ENCODE assay signal across 8 cellular contexts in the genomic region with DNA sequence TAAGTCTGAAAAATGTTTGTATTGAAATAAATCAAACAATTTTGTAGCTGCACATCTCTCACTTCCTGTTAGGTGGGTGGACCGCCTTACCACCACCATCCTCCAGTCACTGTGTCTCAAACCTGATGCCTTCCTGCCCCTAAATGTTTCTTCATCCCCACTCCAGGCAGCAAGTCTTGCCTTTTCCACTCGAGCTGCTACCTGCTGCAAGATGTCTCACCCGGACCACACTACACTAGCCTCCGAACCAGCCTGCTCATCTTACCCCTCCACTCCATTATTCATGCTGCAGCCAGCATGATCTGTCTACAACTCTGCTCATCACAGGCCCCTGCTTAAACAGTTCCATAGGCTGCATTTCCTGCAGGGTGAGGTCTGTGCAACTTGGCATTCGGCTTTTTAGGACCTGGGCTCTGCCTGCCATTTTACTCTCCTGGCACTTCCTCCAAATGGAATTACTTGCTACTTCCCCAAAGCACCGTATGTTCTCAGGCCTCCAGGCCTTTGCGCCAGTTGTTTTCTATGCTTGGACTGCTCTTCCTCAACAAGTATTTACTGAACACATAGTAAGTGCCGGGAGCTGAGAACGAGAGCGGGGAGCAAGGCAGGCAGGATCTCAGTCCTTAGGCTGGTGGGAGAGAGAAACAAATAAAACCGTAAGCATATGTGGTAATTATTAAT. TPM values are rescaled to one million over a fixed set of nuclear protein-coding genes. Genes with fewer than 3 reads are reported as not detected.
A peak's percentile ranks its signal among the peaks of the same experiment; 100 is the strongest.
DNase-seq lines count a peak whose midpoint lies in the region; ATAC-seq and TF ChIP-seq lines count a peak whose summit lies in the region.
"Had no signal": no experiment of that assay in that cellular context is flagged by ENCODE, and none has a peak within 500 bp of the region (broad histone marks: within the 10 kb centered on the region; RNA-seq: fewer than 3 reads in every experiment).

No MANE protein-coding gene starts in this region.

- H3K27ac Mint-ChIP-seq in activated CD4-positive, alpha-beta memory T cell treated with anti-CD3 and anti-CD28 coated beads for 36 hours = peak overlapping the region; percentile 66
- peak overlapping the region; percentile 54 for H3K27ac Mint-ChIP-seq in stimulated activated effector memory CD8-positive, alpha-beta T cell treated with anti-CD3 and anti-CD28 coated beads, Interleukin-12 subunit alpha, Interleukin-12 subunit beta, amount 100 ng/mL, for 72 hours

- CTCF ChIA-PET in activated CD4-positive, alpha-beta memory T cell treated with anti-CD3 and anti-CD28 coated beads for 36 hours (lab: Charles Lee) = no interaction called here

- no peak for TF ChIP-seq CTCF in hepatocyte (IDR thresholded peaks at IDR 0.05; ENCODE audit: poor library complexity)

- H3K4me3 Mint-ChIP-seq in activated CD4-positive, alpha-beta memory T cell treated with anti-CD3 and anti-CD28 coated beads for 36 hours = peak overlapping the region; percentile 55
- H3K4me3 Mint-ChIP-seq in stimulated activated effector memory CD8-positive, alpha-beta T cell treated with anti-CD3 and anti-CD28 coated beads, Interleukin-12 subunit alpha, Interleukin-12 subunit beta, amount 100 ng/mL, for 72 hours = peak overlapping the region; percentile 61

- H3K27me3 ChIP-seq in HUES6 (ENCODE audit: control insufficient read depth, insufficient read depth, low read length) (no peaks in the 10 kb centered on the region), hepatocyte (no peaks in the 10 kb centered on the region)

- no peaks in the 10 kb centered on the region for H4K20me1 ChIP-seq in hepatocyte (ENCODE audit: insufficient read depth, poor library complexity, severe bottlenecking)

- H3K4me1 ChIP-seq in HUES6 (ENCODE audit: control insufficient read depth, insufficient read depth, low read length) (peaks cover 20% of the 10 kb centered on the region), hepatocyte (ENCODE audit: insufficient read depth) (peaks cover 24% of the 10 kb centered on the region)

- WGBS in hepatocyte (ENCODE audit: low lambda C conversion rate, missing lambda C conversion rate) = 74% methylated on average over 11 of the region's 11 CpGs

- peaks cover 7% of the 10 kb centered on the region for H3K36me3 Mint-ChIP-seq in activated CD4-positive, alpha-beta memory T cell treated with anti-CD3 and anti-CD28 coated beads for 36 hours
- H3K36me3 Mint-ChIP-seq in stimulated activated effector memory CD8-positive, alpha-beta T cell treated with anti-CD3 and anti-CD28 coated beads, Interleukin-12 subunit alpha, Interleukin-12 subunit beta, amount 100 ng/mL, for 72 hours = peaks cover 44% of the 10 kb centered on the region

- H2AFZ ChIP-seq in hepatocyte = no peak overlapping the region

- H3K9me3 Mint-ChIP-seq in activated CD4-positive, alpha-beta memory T cell treated with anti-CD3 and anti-CD28 coated beads for 36 hours = no peaks in the 10 kb centered on the region
- H3K9me3 Mint-ChIP-seq in stimulated activated effector memory CD8-positive, alpha-beta T cell treated with anti-CD3 and anti-CD28 coated beads, Interleukin-12 subunit alpha, Interleukin-12 subunit beta, amount 100 ng/mL, for 72 hours = no peaks in the 10 kb centered on the region

- DNase-seq in activated CD4-positive, alpha-beta memory T cell treated with anti-CD3 and anti-CD28 coated beads for 36 hours = no peak
- DNase-seq in hepatocyte (ENCODE audit: low spot score) (no peak), SIG-M5 treated with dmso at 0.1 percent for 504 hours (lab: John Stamatoyannopoulos, UW; ENCODE audit: unreplicated experiment) (no peak)
- no peak for DNase-seq in stimulated activated effector memory CD8-positive, alpha-beta T cell treated with anti-CD3 and anti-CD28 coated beads, Interleukin-12 subunit alpha, Interleukin-12 subunit beta, amount 100 ng/mL, for 72 hours (ENCODE audit: low spot score in 2 of 2)
- DNase-seq in NK-92 treated with Interleukin-12 subunit alpha and Interleukin-12 subunit beta, amount 100 ng/mL, for 24 hours (lab: John Stamatoyannopoulos, UW) = no peak
- DNase-seq: NCI-H82 had no signal

- H3K9me3 ChIP-seq in HUES6 (ENCODE audit: control insufficient read depth, insufficient read depth, low read depth, low read length) (no peaks in the 10 kb centered on the region), hepatocyte (ENCODE audit: low read depth) (no peaks in the 10 kb centered on the region)

- intact Hi-C loops in activated CD4-positive, alpha-beta memory T cell treated with anti-CD3 and anti-CD28 coated beads for 36 hours (cut with micrococcal nuclease) = loop anchor here (1.0 to 5.0 kb wide), 3 partner anchors 14 to 303 kb away; a partner anchor contains a TSS

- no peak for ATAC-seq in stimulated activated effector memory CD8-positive, alpha-beta T cell treated with anti-CD3 and anti-CD28 coated beads, Interleukin-12 subunit alpha, Interleukin-12 subunit beta, amount 100 ng/mL, for 72 hours
- no peak for ATAC-seq in HG03097 (IDR thresholded peaks at IDR 0.05; ENCODE audit: low FRiP score, unreplicated experiment)

- no peaks in the 10 kb centered on the region for H3K9me2 ChIP-seq in hepatocyte (replicated peaks; ENCODE audit: insufficient read depth)

- H3K9ac ChIP-seq in HUES6 (ENCODE audit: low read length) = peak overlapping the region; percentile 34

- POLR2A ChIA-PET in activated CD4-positive, alpha-beta memory T cell treated with anti-CD3 and anti-CD28 coated beads for 36 hours (lab: Charles Lee) = interaction anchor here (1.9 kb wide), 1 partner anchor 18 kb away, joined by 4 read pairs; a partner anchor contains a TSS

- H3K36me3 ChIP-seq in HUES6 (ENCODE audit: control insufficient read depth, insufficient read depth, low read length) = peaks cover 34% of the 10 kb centered on the region
- no peaks in the 10 kb centered on the region for H3K36me3 ChIP-seq in hepatocyte (replicated peaks; ENCODE audit: insufficient read depth, low read depth)

- H3K79me2 ChIP-seq in hepatocyte = peaks cover 7% of the 10 kb centered on the region

- H3K27me3 Mint-ChIP-seq in activated CD4-positive, alpha-beta memory T cell treated with anti-CD3 and anti-CD28 coated beads for 36 hours = no peaks in the 10 kb centered on the region

- H3K4me1 Mint-ChIP-seq in activated CD4-positive, alpha-beta memory T cell treated with anti-CD3 and anti-CD28 coated beads for 36 hours (ENCODE audit: low read depth) = peaks cover 28% of the 10 kb centered on the region
- peaks cover 43% of the 10 kb centered on the region for H3K4me1 Mint-ChIP-seq in stimulated activated effector memory CD8-positive, alpha-beta T cell treated with anti-CD3 and anti-CD28 coated beads, Interleukin-12 subunit alpha, Interleukin-12 subunit beta, amount 100 ng/mL, for 72 hours

- H3K27ac ChIP-seq in HUES6 (ENCODE audit: low read depth, low read length) = no peak overlapping the region
- peak overlapping the region; percentile 96 for H3K27ac ChIP-seq in hepatocyte

- H3K4me2 ChIP-seq in hepatocyte = peak overlapping the region; percentile 79

- H3K4me3 ChIP-seq in HUES6 (ENCODE audit: low read depth, low read length) = peak overlapping the region; percentile 55; the same call in 1 of the 2 replicates
- no peak overlapping the region for H3K4me3 ChIP-seq in hepatocyte

RNA-seq across cellular contexts. Expression of a gene that starts 5.2 kb away (rescaled TPM):
- 10 to 100 TPM; 93.5 to 94.4 TPM for total RNA-seq in activated CD4-positive, alpha-beta memory T cell treated with anti-CD3 and anti-CD28 coated beads for 36 hours
- 48.8 and 51.3 TPM in 2 replicates for total RNA-seq in hepatocyte
- polyA plus RNA-seq in hepatocyte = 40.9 and 52.8 TPM in 2 replicates

RNA-seq across cellular contexts. Expression of a gene that starts 10.3 kb away (rescaled TPM):
- total RNA-seq in activated CD4-positive, alpha-beta memory T cell treated with anti-CD3 and anti-CD28 coated beads for 36 hours = 10 to 100 TPM; 14.4 to 14.7 TPM
- 8.4 and 27.2 TPM in 2 replicates for total RNA-seq in hepatocyte
- polyA plus RNA-seq in hepatocyte = 27.2 and 28.6 TPM in 2 replicates

RNA-seq across cellular contexts. Expression of a gene that starts 17.5 kb away (rescaled TPM):
- 10 to 100 TPM; 51.2 to 52.3 TPM for total RNA-seq in activated CD4-positive, alpha-beta memory T cell treated with anti-CD3 and anti-CD28 coated beads for 36 hours
- 29.9 and 39.2 TPM in 2 replicates for total RNA-seq in hepatocyte
- polyA plus RNA-seq in hepatocyte = 31.1 and 36.2 TPM in 2 replicates

RNA-seq across cellular contexts. Expression of a gene that starts 48.2 kb away (rescaled TPM):
- 10 to 100 TPM; 24.3 to 24.4 TPM for total RNA-seq in activated CD4-positive, alpha-beta memory T cell treated with anti-CD3 and anti-CD28 coated beads for 36 hours
- total RNA-seq in hepatocyte = 16.3 and 18.3 TPM in 2 replicates
- 6.1 and 9.3 TPM in 2 replicates for polyA plus RNA-seq in hepatocyte

RNA-seq across cellular contexts. Expression of a gene that starts 51.6 kb away (rescaled TPM):
- under 1 TPM; 0.26 to 0.36 TPM for total RNA-seq in activated CD4-positive, alpha-beta memory T cell treated with anti-CD3 and anti-CD28 coated beads for 36 hours
- 1.0 TPM in 1 of 2 replicates, not detected in the other for total RNA-seq in hepatocyte
- polyA plus RNA-seq in hepatocyte = 0.73 and 0.83 TPM in 2 replicates
